In genomic region chr14:89427426-89428162, GRCh38 we compare ENCODE assay signal across 12 cellular contexts. TPM values are rescaled to one million over a fixed set of nuclear protein-coding genes. Genes with fewer than 3 reads are reported as not detected.
DNase-seq lines count a peak whose midpoint lies in the region; ATAC-seq and TF ChIP-seq lines count a peak whose summit lies in the region.
"Had no signal": no experiment of that assay in that cellular context is flagged by ENCODE, and none has a peak within 500 bp of the region (broad histone marks: within the 10 kb centered on the region; RNA-seq: fewer than 3 reads in every experiment).

No MANE protein-coding gene starts in this region.

- H3K4me3 ChIP-seq in HEK293 (ENCODE audit: low read depth, low read length), result no peak overlapping the region
- no peak overlapping the region for H3K4me3 ChIP-seq in heart right ventricle
- H3K4me3 ChIP-seq in psoas muscle, result peak overlapping the region; percentile 54
- H3K4me3 ChIP-seq: GM12878 had no signal

- no peak for TF ChIP-seq CTCF in HEK293 (tag by site-specific recombination; IDR thresholded peaks at IDR 0.05)
- TF ChIP-seq CTCF in heart right ventricle (IDR thresholded peaks at IDR 0.05), result no peak
- no peak for TF ChIP-seq CTCF in psoas muscle (IDR thresholded peaks at IDR 0.05)

- H3K27ac Mint-ChIP-seq in activated T-helper 17 cell treated with anti-CD3 and anti-CD28 coated beads, Interleukin-2, amount 50 U/mL, for 72 hours, result no peak overlapping the region
- H3K27ac Mint-ChIP-seq: dendritic cell treated with granulocyte-macrophage colony-stimulating factor and Interleukin-4, amounts not matched to agents 40 ng/mL and 50 ng/mL, for 4 days had no signal

- H3K27me3 Mint-ChIP-seq in activated T-helper 17 cell treated with anti-CD3 and anti-CD28 coated beads, Interleukin-2, amount 50 U/mL, for 72 hours, result no peaks in the 10 kb centered on the region
- H3K27me3 Mint-ChIP-seq: dendritic cell treated with granulocyte-macrophage colony-stimulating factor and Interleukin-4, amounts not matched to agents 40 ng/mL and 50 ng/mL, for 4 days had no signal

- no peaks in the 10 kb centered on the region for H3K27me3 ChIP-seq in heart right ventricle
- H3K27me3 ChIP-seq in psoas muscle (ENCODE audit: insufficient read depth in 3 of 3, low read length in 2 of 3), result no peaks in the 10 kb centered on the region

- no peaks in the 10 kb centered on the region for H3K36me3 ChIP-seq in HEK293 (ENCODE audit: control insufficient read depth in 2 of 2, insufficient read depth in 1 of 2, low read length in 2 of 2)
- H3K36me3 ChIP-seq in heart right ventricle, result no peaks in the 10 kb centered on the region
- no peaks in the 10 kb centered on the region for H3K36me3 ChIP-seq in psoas muscle (ENCODE audit: insufficient read depth in 1 of 2, low read depth in 1 of 2)

- POLR2A ChIA-PET in HEK293 (lab: Yijun Ruan, JAX), result no interaction called here

- ATAC-seq in activated T-helper 17 cell treated with anti-CD3 and anti-CD28 coated beads, Interleukin-2, amount 50 U/mL, for 72 hours (replicated peaks), result no peak
- ATAC-seq in heart right ventricle (peak in 4 of 8 donors; percentile 38 to 68 (median 53)), psoas muscle (peak in 2 of 4 donors; percentile 34 to 51), HG03521 (IDR thresholded peaks at IDR 0.05; ENCODE audit: unreplicated experiment) (no peak), GM21717 (IDR thresholded peaks at IDR 0.05; ENCODE audit: unreplicated experiment) (no peak), GM18909 (IDR thresholded peaks at IDR 0.05; ENCODE audit: poor library complexity, unreplicated experiment) (no peak)
- ATAC-seq: GM12878 had no signal

- H3K4me1 ChIP-seq in HEK293 (ENCODE audit: control insufficient read depth, insufficient read depth, low read length) (peaks cover 32% of the 10 kb centered on the region), heart right ventricle (peaks cover 12 to 71% (median 50%) of the 10 kb centered on the region in 9 donors), psoas muscle (peaks cover 40% of the 10 kb centered on the region)

- peak overlapping the region; percentile 80; the same call in 1 of the 2 replicates for H3K27ac ChIP-seq in HEK293 (ENCODE audit: extremely low read depth, low read depth, low read length)
- peak overlapping the region in 8 of 10 donors; percentile 16 to 79 (median 62) for H3K27ac ChIP-seq in heart right ventricle
- H3K27ac ChIP-seq in psoas muscle, result peak overlapping the region; percentile 70

- no peaks in the 10 kb centered on the region for H3K9me3 Mint-ChIP-seq in activated T-helper 17 cell treated with anti-CD3 and anti-CD28 coated beads, Interleukin-2, amount 50 U/mL, for 72 hours
- H3K9me3 Mint-ChIP-seq: dendritic cell treated with granulocyte-macrophage colony-stimulating factor and Interleukin-4, amounts not matched to agents 40 ng/mL and 50 ng/mL, for 4 days had no signal

- H3K9me3 ChIP-seq in HEK293 (ENCODE audit: control insufficient read depth, insufficient read depth, low read depth, low read length), result no peaks in the 10 kb centered on the region
- peaks cover 0 to 6% (median 0%) of the 10 kb centered on the region in 11 donors for H3K9me3 ChIP-seq in heart right ventricle
- no peaks in the 10 kb centered on the region for H3K9me3 ChIP-seq in psoas muscle

- CTCF ChIA-PET in HEK293 (lab: Yijun Ruan, JAX), result interaction anchor here (1.1 kb wide), 1 partner anchor 82 kb away, joined by 3 read pairs; no protein-coding TSS in a partner anchor

- peaks cover 6% of the 10 kb centered on the region for H3K36me3 Mint-ChIP-seq in activated T-helper 17 cell treated with anti-CD3 and anti-CD28 coated beads, Interleukin-2, amount 50 U/mL, for 72 hours (ENCODE audit: low read depth)

- WGBS in heart right ventricle, 2 donors, result 73 to 77% methylated on average over 11 of the region's 11 CpGs
- 36 to 63% (median 40%) methylated on average over 11 of the region's 11 CpGs for WGBS in psoas muscle, 3 donors

- DNase-seq in heart right ventricle (no peak), psoas muscle (no peak), NCI-H1048 (lab: John Stamatoyannopoulos, UW) (no peak)
- DNase-seq: activated T-cell treated with anti-CD3 and anti-CD28 coated beads, Interleukin-2, amount 50 U/mL, for 1 hour; Kasumi-1 had no signal

- intact Hi-C loops in heart right ventricle (cut with DNase I) (loop anchor here in 4 of 10 donors (5.0 to 10.0 kb wide), 4 partner anchors 45 to 383 kb away; no protein-coding TSS in a partner anchor), psoas muscle (cut with DNase I) (loop anchor here (1.0 to 10.0 kb wide), 2 partner anchors 194 to 487 kb away; no protein-coding TSS in a partner anchor)

- H3K4me3 Mint-ChIP-seq in activated T-helper 17 cell treated with anti-CD3 and anti-CD28 coated beads, Interleukin-2, amount 50 U/mL, for 72 hours, result peak overlapping the region; percentile 17
- H3K4me3 Mint-ChIP-seq: dendritic cell treated with granulocyte-macrophage colony-stimulating factor and Interleukin-4, amounts not matched to agents 40 ng/mL and 50 ng/mL, for 4 days had no signal

- peaks cover 35% of the 10 kb centered on the region for H3K4me1 Mint-ChIP-seq in activated T-helper 17 cell treated with anti-CD3 and anti-CD28 coated beads, Interleukin-2, amount 50 U/mL, for 72 hours

TF ChIP-seq in HEK293, 187 proteins besides CTCF, POLR2A, EP300 and RAD21:
- no peak for TF ChIP-seq ZNF776 (tag by site-specific recombination; IDR thresholded peaks at IDR 0.05; ENCODE audit: borderline replicate concordance)
- TF ChIP-seq ZNF16 (tag by site-specific recombination; IDR thresholded peaks at IDR 0.05; ENCODE audit: low read depth), result no peak
- no peak for TF ChIP-seq SCRT1 (tag by site-specific recombination; IDR thresholded peaks at IDR 0.05; ENCODE audit: borderline replicate concordance)
- no peak for TF ChIP-seq ZNF707 (tag by site-specific recombination; IDR thresholded peaks at IDR 0.05)
- no peak for TF ChIP-seq ZBTB11 (tag by site-specific recombination; conservative IDR thresholded peaks at IDR 0.05; ENCODE audit: low read depth)
- no peak for TF ChIP-seq ELK4 (IDR thresholded peaks at IDR 0.05; ENCODE audit: borderline replicate concordance, low read depth, low read length)
- TF ChIP-seq ZNF23 (tag by site-specific recombination; IDR thresholded peaks at IDR 0.05; ENCODE audit: borderline replicate concordance), result no peak
- TF ChIP-seq ZNF2 (tag by site-specific recombination; IDR thresholded peaks at IDR 0.05), result no peak
- TF ChIP-seq ZNF558 (tag by site-specific recombination; IDR thresholded peaks at IDR 0.05), result no peak
- TF ChIP-seq ZNF174 (tag by site-specific recombination; IDR thresholded peaks at IDR 0.05), result no peak
- no peak for TF ChIP-seq ZNF426 (tag by site-specific recombination; IDR thresholded peaks at IDR 0.05)
- TF ChIP-seq ZNF664 (tag by site-specific recombination; IDR thresholded peaks at IDR 0.05), result no peak

RNA-seq across cellular contexts. Expression of gene FOXN3, which starts 10.6 kb away (rescaled TPM):
- total RNA-seq in activated T-helper 17 cell treated with anti-CD3 and anti-CD28 coated beads, Interleukin-2, amount 50 U/mL, for 72 hours, result 10 to 100 TPM; 56.9 to 82.3 TPM
- total RNA-seq in heart right ventricle (100 to 1,000 TPM in 8 of 10 donors, 10 to 100 TPM in 2; 87.5 to 150 (median 114) TPM), psoas muscle (100 to 1,000 TPM in 2 of 4 donors, 10 to 100 TPM in 2; 73.6 to 123 (median 101) TPM)
- polyA plus RNA-seq in heart right ventricle (10 to 100 TPM; 13.0 to 21.1 TPM), psoas muscle (10 to 100 TPM; 10.1 to 47.3 (median 25.6) TPM)
